2 cellular contexts compared by ENCODE assay signal in genomic region chr15:101490922-101491738, GRCh38.
TF ChIP-seq lines count a peak whose summit lies in the region.

No MANE protein-coding gene starts in this region.

TF ChIP-seq in GM23338, 12 proteins besides CTCF, POLR2A, EP300 and RAD21:
- TF ChIP-seq ZNF462 (CRISPR knock-in tag; IDR thresholded peaks at IDR 0.05) (no peak), EZH2phosphoT487 (IDR thresholded peaks at IDR 0.05; ENCODE audit: unreplicated experiment) (no peak), JUNB (IDR thresholded peaks at IDR 0.05; ENCODE audit: unreplicated experiment) (no peak), STAT1 (IDR thresholded peaks at IDR 0.05; ENCODE audit: unreplicated experiment) (no peak), NANOG (IDR thresholded peaks at IDR 0.05; ENCODE audit: borderline replicate concordance) (no peak), REST (IDR thresholded peaks at IDR 0.05; ENCODE audit: unreplicated experiment) (no peak), ZNF114 (CRISPR knock-in tag; IDR thresholded peaks at IDR 0.05) (no peak), ETS1 (IDR thresholded peaks at IDR 0.05) (no peak), CREB1 (CRISPR knock-in tag; IDR thresholded peaks at IDR 0.05; ENCODE audit: low read depth) (no peak), POLR2AphosphoS5 (IDR thresholded peaks at IDR 0.05; ENCODE audit: low read depth) (no peak), EZH2 (IDR thresholded peaks at IDR 0.05; ENCODE audit: low read depth, unreplicated experiment) (no peak)
TF ChIP-seq in GM23338: peak in this region for 0.

TF ChIP-seq in K562, 482 proteins besides CTCF, POLR2A, EP300 and RAD21:
- TF ChIP-seq MAX (CRISPR knock-in tag; IDR thresholded peaks at IDR 0.05) (0 out of 2 replicates have a peak, but pooled peaks have one; percentile 15), ETV1 (tag; conservative IDR thresholded peaks at IDR 0.05; ENCODE audit: low read depth) (no peak), ATF3 (IDR thresholded peaks at IDR 0.05) (peak; percentile 24; the same call in 1 of the 2 replicates), ATF3 (CRISPR knock-in tag; conservative IDR thresholded peaks at IDR 0.05) (no peak)
